Comparison of ENCODE assay signal across 19 cellular contexts in the genomic region with DNA sequence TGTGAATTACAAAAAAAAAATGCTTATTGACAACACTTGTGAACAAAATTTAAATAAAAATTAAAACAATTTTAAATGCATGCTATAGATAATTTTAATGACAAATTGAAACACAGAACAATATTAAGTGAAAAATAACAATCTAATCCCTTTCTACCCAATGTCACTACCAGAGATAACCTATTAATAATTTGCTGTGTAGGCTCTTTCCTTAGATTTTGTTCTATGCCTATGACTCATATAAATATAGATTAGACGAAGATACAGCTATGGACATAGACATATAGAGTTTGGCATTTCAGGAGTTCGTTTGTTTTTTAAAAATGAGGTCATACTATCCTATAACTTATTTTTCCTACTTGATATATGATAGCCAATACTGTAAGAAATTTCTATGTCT.
"Had no signal": no experiment of that assay in that cellular context is flagged by ENCODE, and none has a peak within 500 bp of the region (broad histone marks: within the 10 kb centered on the region; RNA-seq: fewer than 3 reads in every experiment).

No MANE protein-coding gene starts in this region.

- H3K9me3 ChIP-seq: adrenal gland, mucosa of descending colon, right atrium auricular region had no signal

- H3K27me3 Mint-ChIP-seq: memory B cell; progenitor cell of endocrine pancreas; stimulated activated naive CD8-positive, alpha-beta T cell treated with anti-CD3 and anti-CD28 coated beads, Interleukin-15, Interleukin-2, amounts not matched to agents 100 ng/mL and 50 ng/mL, for 24 hours; T-helper 17 cell; type B pancreatic cell had no signal

- H3K4me1 ChIP-seq: adrenal gland, right atrium auricular region had no signal

- H3K36me3 ChIP-seq: adrenal gland, right atrium auricular region had no signal

- H3K27ac Mint-ChIP-seq: nephron, progenitor cell of endocrine pancreas, type B pancreatic cell, WTC11 had no signal

- H3K36me3 Mint-ChIP-seq: type B pancreatic cell, WTC11 had no signal

- H3K4me3 ChIP-seq: adrenal gland, mucosa of descending colon, right atrium auricular region had no signal

- ATAC-seq: left ventricle myocardium superior, T-helper 17 cell, WTC11 had no signal

- H3K4me3 Mint-ChIP-seq: memory B cell; nephron; stimulated activated naive CD8-positive, alpha-beta T cell treated with anti-CD3 and anti-CD28 coated beads, Interleukin-15, Interleukin-2, amounts not matched to agents 100 ng/mL and 50 ng/mL, for 24 hours; T-helper 17 cell; type B pancreatic cell; WTC11 had no signal

- H3K4me1 Mint-ChIP-seq: nephron, WTC11 had no signal

- H3K9me3 Mint-ChIP-seq: memory B cell; nephron; stimulated activated naive CD8-positive, alpha-beta T cell treated with anti-CD3 and anti-CD28 coated beads, Interleukin-15, Interleukin-2, amounts not matched to agents 100 ng/mL and 50 ng/mL, for 24 hours; type B pancreatic cell; WTC11 had no signal

- DNase-seq: activated CD4-positive, alpha-beta T cell treated with anti-CD3 and anti-CD28 coated beads for 48 hours; activated CD8-positive, alpha-beta memory T cell treated with anti-CD3 and anti-CD28 coated beads for 24 hours; activated naive CD4-positive, alpha-beta T cell; adrenal gland; effector CD8-positive, alpha-beta T cell; foreskin fibroblast; hippocampal formation; left ventricle myocardium superior; small intestine; stimulated activated CD4-positive, alpha-beta T cell treated with anti-CD3 and anti-CD28 coated beads, Interleukin-4, amount 100 ng/mL, for 24 hours; T-helper 17 cell had no signal

- H3K27ac ChIP-seq: adrenal gland, right atrium auricular region had no signal

- H3K27me3 ChIP-seq: adrenal gland, right atrium auricular region had no signal
